Comparison of ENCODE assay signal across 8 cellular contexts in genomic region chr12:26614217-26614616, GRCh38.
A peak's percentile ranks its signal among the peaks of the same experiment; 100 is the strongest.
DNase-seq lines count a peak whose midpoint lies in the region; ATAC-seq, FAIRE-seq and TF ChIP-seq lines count a peak whose summit lies in the region.

No MANE protein-coding gene starts in this region.

- FAIRE-seq in H54 (lab: Jason Lieb, UNC): peak; percentile 38

- DNase-seq in AML-193 (lab: John Stamatoyannopoulos, UW) (peak; percentile 18 to 28), H54 (ENCODE audit: insufficient read length, low spot score) (no peak), fibroblast of the aortic adventitia (ENCODE audit: low read depth) (peak; percentile 56), retinal pigment epithelial cell (ENCODE audit: low read depth) (no peak), CD1c-positive myeloid dendritic cell (ENCODE audit: extremely low spot score) (no peak), SKM-1 (lab: John Stamatoyannopoulos, UW; ENCODE audit: unreplicated experiment) (no peak), GOT3 (lab: John Stamatoyannopoulos, UW) (no peak)

- TF ChIP-seq POLR2A in H54 (IDR thresholded peaks at IDR 0.05; ENCODE audit: low read depth, low read length): no peak

- H3K4me3 ChIP-seq in fibroblast of the aortic adventitia (ENCODE audit: low read depth, low read length) (no peak overlapping the region), retinal pigment epithelial cell (ENCODE audit: low read length) (no peak overlapping the region)

- TF ChIP-seq CTCF in fibroblast of the aortic adventitia (IDR thresholded peaks at IDR 0.05; ENCODE audit: insufficient read depth, low read length) (peak; percentile 73), retinal pigment epithelial cell (conservative IDR thresholded peaks at IDR 0.05; ENCODE audit: low read depth, low read length) (peak; percentile 71)

- ATAC-seq in SK-N-SH treated with all-trans-retinoic acid at 6 μM for 48 hours: peak; percentile 79

TF ChIP-seq in SK-N-SH treated with all-trans-retinoic acid at 6 μM for 48 hours, 23 proteins besides CTCF, POLR2A, EP300 and RAD21:
- TF ChIP-seq PPARA (CRISPR knock-in tag; IDR thresholded peaks at IDR 0.05; ENCODE audit: borderline replicate concordance) (no peak), CSDC2 (CRISPR knock-in tag; IDR thresholded peaks at IDR 0.05) (no peak), ARNTL (CRISPR knock-in tag; IDR thresholded peaks at IDR 0.05; ENCODE audit: borderline replicate concordance, low read depth) (no peak), ZNF70 (CRISPR knock-in tag; IDR thresholded peaks at IDR 0.05) (no peak), RARB (CRISPR knock-in tag; IDR thresholded peaks at IDR 0.05) (no peak), TSHZ2 (CRISPR knock-in tag; IDR thresholded peaks at IDR 0.05) (no peak), OSR1 (CRISPR knock-in tag; IDR thresholded peaks at IDR 0.05) (no peak), BACH2 (CRISPR knock-in tag; IDR thresholded peaks at IDR 0.05; ENCODE audit: borderline replicate concordance) (no peak), CSRNP3 (CRISPR knock-in tag; IDR thresholded peaks at IDR 0.05) (no peak), TOX (CRISPR knock-in tag; IDR thresholded peaks at IDR 0.05; ENCODE audit: borderline replicate concordance) (no peak), ZFP30 (CRISPR knock-in tag; IDR thresholded peaks at IDR 0.05) (no peak)
- TF ChIP-seq, protein P1, sequence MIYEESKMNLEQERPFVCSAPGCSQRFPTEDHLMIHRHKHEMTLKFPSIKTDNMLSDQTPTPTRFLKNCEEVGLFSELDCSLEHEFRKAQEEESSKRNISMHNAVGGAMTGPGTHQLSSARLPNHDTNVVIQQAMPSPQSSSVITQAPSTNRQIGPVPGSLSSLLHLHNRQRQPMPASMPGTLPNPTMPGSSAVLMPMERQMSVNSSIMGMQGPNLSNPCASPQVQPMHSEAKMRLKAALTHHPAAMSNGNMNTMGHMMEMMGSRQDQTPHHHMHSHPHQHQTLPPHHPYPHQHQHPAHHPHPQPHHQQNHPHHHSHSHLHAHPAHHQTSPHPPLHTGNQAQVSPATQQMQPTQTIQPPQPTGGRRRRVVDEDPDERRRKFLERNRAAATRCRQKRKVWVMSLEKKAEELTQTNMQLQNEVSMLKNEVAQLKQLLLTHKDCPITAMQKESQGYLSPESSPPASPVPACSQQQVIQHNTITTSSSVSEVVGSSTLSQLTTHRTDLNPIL (CRISPR knock-in tag; IDR thresholded peaks at IDR 0.05; ENCODE audit: low read depth): no peak

Comparison
In these comparisons a context has a peak if more than half of its experiments do, and no peak if none do; other contexts are left out.
1. DNase-seq: peak in AML-193 (2 of 2) and fibroblast of the aortic adventitia (single experiment); none in H54 (single experiment), retinal pigment epithelial cell (single experiment), CD1c-positive myeloid dendritic cell (single experiment), SKM-1 (single experiment) and GOT3 (single experiment).